In the genomic region with DNA sequence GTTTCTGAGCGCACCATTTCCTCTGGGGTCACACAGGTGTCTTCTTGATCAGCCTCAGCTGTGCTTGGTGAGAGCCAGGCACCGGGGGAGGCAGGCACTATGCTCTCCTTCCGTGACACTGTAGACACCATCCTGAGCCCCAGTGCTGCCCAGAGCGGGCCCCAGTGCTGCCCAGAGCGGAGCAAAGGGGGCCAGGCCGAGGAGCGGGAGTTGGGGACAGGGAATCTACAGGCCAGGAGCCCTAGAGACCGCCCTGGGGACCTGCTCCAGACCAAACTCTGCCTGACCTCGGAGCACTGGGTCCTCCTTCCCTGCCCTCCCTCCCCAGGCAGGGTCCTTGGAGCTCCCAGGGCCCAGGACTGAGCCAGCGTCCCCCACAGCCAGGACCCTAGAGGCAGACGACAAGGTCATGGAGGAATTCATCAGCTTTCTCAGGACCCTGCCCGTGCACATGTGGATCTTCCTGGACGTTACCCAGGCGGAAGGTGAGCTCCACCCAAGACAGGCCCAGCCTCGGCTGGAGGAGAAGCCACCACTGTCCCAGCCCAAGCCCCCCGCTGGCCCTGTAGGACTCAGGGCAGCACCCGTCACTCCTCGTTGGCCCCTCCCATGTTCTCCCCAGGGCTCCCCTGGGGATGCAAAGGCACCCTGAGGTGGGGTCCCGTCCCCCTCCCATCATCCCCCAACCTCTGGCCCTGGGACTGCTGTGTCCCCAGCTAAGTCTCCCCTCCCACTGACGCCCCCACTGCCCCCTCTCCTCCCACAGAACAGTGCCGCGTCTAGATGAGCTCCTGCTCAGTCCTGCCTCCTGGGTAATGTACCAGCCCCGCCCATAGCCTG, we compare ENCODE assay signal across 28 cellular contexts. TPM values are rescaled to one million over a fixed set of nuclear protein-coding genes. Genes with fewer than 3 reads are reported as not detected.
DNase-seq lines count a peak whose midpoint lies in the region; ATAC-seq and TF ChIP-seq lines count a peak whose summit lies in the region.
"Had no signal": no experiment of that assay in that cellular context is flagged by ENCODE, and none has a peak within 500 bp of the region (broad histone marks: within the 10 kb centered on the region; RNA-seq: fewer than 3 reads in every experiment).

No MANE protein-coding gene starts in this region.

- TF ChIP-seq CTCF in natural killer cell (IDR thresholded peaks at IDR 0.05): no peak
- no peak for TF ChIP-seq CTCF in HEK293 (tag by site-specific recombination; IDR thresholded peaks at IDR 0.05)

- no peak overlapping the region for H3K27ac ChIP-seq in HEK293 (ENCODE audit: extremely low read depth, low read depth, low read length)
- H3K27ac ChIP-seq: GM23248, Peyer's patch had no signal

- no peak overlapping the region for H3K4me3 Mint-ChIP-seq in natural killer cell treated with Interleukin-12 subunit alpha and Interleukin-12 subunit beta and Interleukin-15 and Interleukin-18, amount 100 ng/mL, for 72 hours
- H3K4me3 Mint-ChIP-seq in natural killer cell: no peak overlapping the region
- H3K4me3 Mint-ChIP-seq: CD14-positive monocyte; effector memory CD8-positive, alpha-beta T cell; HFFc6; mesothelial cell of epicardium; stimulated activated naive CD8-positive, alpha-beta T cell treated with anti-CD3 and anti-CD28 coated beads, Interleukin-15, Interleukin-2, amounts not matched to agents 100 ng/mL and 50 ng/mL, for 24 hours had no signal

- H3K4me1 ChIP-seq in HEK293 (ENCODE audit: control insufficient read depth, insufficient read depth, low read length): no peaks in the 10 kb centered on the region
- H3K4me1 ChIP-seq: Peyer's patch had no signal

- CTCF ChIA-PET in HEK293 (lab: Yijun Ruan, JAX): interaction anchor here (1.0 to 2.2 kb wide), 3 partner anchors 8 to 13 kb away, joined by 4 to 7 read pairs (median 5); no protein-coding TSS in a partner anchor

- intact Hi-C loops in natural killer cell (cut with micrococcal nuclease): no loop called here
- intact Hi-C loops in posterior vena cava (cut with DNase I): no loop called here

- peak; percentile 59 for DNase-seq in natural killer cell treated with Interleukin-12 subunit alpha and Interleukin-12 subunit beta and Interleukin-15 and Interleukin-18, amount 100 ng/mL, for 72 hours (ENCODE audit: low spot score)
- DNase-seq in natural killer cell (no peak), posterior vena cava (ENCODE audit: low spot score) (peak; percentile 64), NCI-H1436 (lab: John Stamatoyannopoulos, UW) (no peak), AG08396 (ENCODE audit: low spot score) (no peak), T-helper 9 cell (no peak)
- DNase-seq: activated CD4-positive, alpha-beta T cell treated with anti-CD3 and anti-CD28 coated beads for 4 hours; activated gamma-delta T cell; caudate nucleus; cortex of kidney; DMS79; effector memory CD8-positive, alpha-beta T cell; erythroblast; GM23248; HFFc6; NCI-H1048; NCI-H1694; NCI-H774; small intestine; stimulated activated CD4-positive, alpha-beta T cell treated with anti-CD3 and anti-CD28 coated beads, Interleukin-1b, Interleukin-23, amount 100 ng/mL, for 48 hours had no signal

- no peak overlapping the region for H3K27ac Mint-ChIP-seq in natural killer cell treated with Interleukin-12 subunit alpha and Interleukin-12 subunit beta and Interleukin-15 and Interleukin-18, amount 100 ng/mL, for 72 hours
- H3K27ac Mint-ChIP-seq in natural killer cell: no peak overlapping the region
- H3K27ac Mint-ChIP-seq: CD14-positive monocyte; effector memory CD8-positive, alpha-beta T cell; HFFc6; mesothelial cell of epicardium; stimulated activated naive CD8-positive, alpha-beta T cell treated with anti-CD3 and anti-CD28 coated beads, Interleukin-15, Interleukin-2, amounts not matched to agents 100 ng/mL and 50 ng/mL, for 24 hours had no signal

- H3K9me3 ChIP-seq in HEK293 (ENCODE audit: control insufficient read depth, insufficient read depth, low read depth, low read length): no peaks in the 10 kb centered on the region
- H3K9me3 ChIP-seq: Peyer's patch had no signal

- no peaks in the 10 kb centered on the region for H3K36me3 ChIP-seq in HEK293 (ENCODE audit: control insufficient read depth in 2 of 2, insufficient read depth in 1 of 2, low read length in 2 of 2)
- H3K36me3 ChIP-seq: Peyer's patch had no signal

- POLR2A ChIA-PET in HEK293 (lab: Yijun Ruan, JAX): interaction anchor here (1.0 kb wide), 1 partner anchor 18 kb away, joined by 7 read pairs; no protein-coding TSS in a partner anchor

- H3K4me3 ChIP-seq in HEK293 (ENCODE audit: low read depth, low read length): no peak overlapping the region
- H3K4me3 ChIP-seq: GM23248, Peyer's patch had no signal

- H3K27me3 Mint-ChIP-seq in natural killer cell treated with Interleukin-12 subunit alpha and Interleukin-12 subunit beta and Interleukin-15 and Interleukin-18, amount 100 ng/mL, for 72 hours: peaks cover 7 to 15% of the 10 kb centered on the region in 2 donors
- peaks cover 6 to 21% of the 10 kb centered on the region in 2 donors for H3K27me3 Mint-ChIP-seq in natural killer cell (ENCODE audit: low read depth in 2 of 2)

- no peaks in the 10 kb centered on the region for H3K4me1 Mint-ChIP-seq in natural killer cell treated with Interleukin-12 subunit alpha and Interleukin-12 subunit beta and Interleukin-15 and Interleukin-18, amount 100 ng/mL, for 72 hours (ENCODE audit: low read depth in 2 of 2)
- no peaks in the 10 kb centered on the region for H3K4me1 Mint-ChIP-seq in natural killer cell
- H3K4me1 Mint-ChIP-seq: CD14-positive monocyte, mesothelial cell of epicardium had no signal

- ATAC-seq in natural killer cell treated with Interleukin-12 subunit alpha and Interleukin-12 subunit beta and Interleukin-15 and Interleukin-18, amount 100 ng/mL, for 72 hours: no peak
- no peak for ATAC-seq in natural killer cell
- ATAC-seq: effector memory CD8-positive, alpha-beta T cell had no signal

- no peaks in the 10 kb centered on the region for H3K36me3 Mint-ChIP-seq in natural killer cell treated with Interleukin-12 subunit alpha and Interleukin-12 subunit beta and Interleukin-15 and Interleukin-18, amount 100 ng/mL, for 72 hours
- no peaks in the 10 kb centered on the region for H3K36me3 Mint-ChIP-seq in natural killer cell
- H3K36me3 Mint-ChIP-seq: CD14-positive monocyte, mesothelial cell of epicardium had no signal

- H3K9me3 Mint-ChIP-seq in natural killer cell treated with Interleukin-12 subunit alpha and Interleukin-12 subunit beta and Interleukin-15 and Interleukin-18, amount 100 ng/mL, for 72 hours: no peaks in the 10 kb centered on the region
- no peaks in the 10 kb centered on the region for H3K9me3 Mint-ChIP-seq in natural killer cell
- H3K9me3 Mint-ChIP-seq: effector memory CD8-positive, alpha-beta T cell; stimulated activated naive CD8-positive, alpha-beta T cell treated with anti-CD3 and anti-CD28 coated beads, Interleukin-15, Interleukin-2, amounts not matched to agents 100 ng/mL and 50 ng/mL, for 24 hours had no signal

TF ChIP-seq in HEK293, 187 proteins besides CTCF, POLR2A, EP300 and RAD21:
- TF ChIP-seq ZFHX2 (tag by site-specific recombination; conservative IDR thresholded peaks at IDR 0.05) (0 out of 2 replicates have a peak, but pooled peaks have one; percentile 19), HOXA7 (CRISPR knock-in tag; IDR thresholded peaks at IDR 0.05; ENCODE audit: borderline replicate concordance) (no peak), ZNF274 (IDR thresholded peaks at IDR 0.05; ENCODE audit: low read length) (no peak), ZNF274 (tag by site-specific recombination; IDR thresholded peaks at IDR 0.05; ENCODE audit: borderline replicate concordance) (no peak)

RNA-seq across cellular contexts. Expression of a gene that starts 30.2 kb away (rescaled TPM):
- total RNA-seq in natural killer cell treated with Interleukin-12 subunit alpha and Interleukin-12 subunit beta and Interleukin-15 and Interleukin-18, amount 100 ng/mL, for 72 hours: not detected
- total RNA-seq in natural killer cell: not detected
- not detected for total RNA-seq in posterior vena cava
- total RNA-seq: GM23248, HFFc6, HT-29, liver, mesothelial cell of epicardium, Peyer's patch, pulmonary artery endothelial cell had no signal

RNA-seq across cellular contexts. Expression of a gene that starts 45.8 kb away (rescaled TPM):
- total RNA-seq in natural killer cell treated with Interleukin-12 subunit alpha and Interleukin-12 subunit beta and Interleukin-15 and Interleukin-18, amount 100 ng/mL, for 72 hours: not detected
- total RNA-seq in natural killer cell (not detected), posterior vena cava (not detected)
- total RNA-seq: GM23248, HFFc6, HT-29, liver, mesothelial cell of epicardium, Peyer's patch, pulmonary artery endothelial cell had no signal

RNA-seq across cellular contexts. Expression of a gene that starts 47.6 kb away (rescaled TPM):
- not detected for total RNA-seq in natural killer cell treated with Interleukin-12 subunit alpha and Interleukin-12 subunit beta and Interleukin-15 and Interleukin-18, amount 100 ng/mL, for 72 hours
- not detected for total RNA-seq in natural killer cell
- total RNA-seq in posterior vena cava: not detected
- total RNA-seq: GM23248, HFFc6, HT-29, liver, mesothelial cell of epicardium, Peyer's patch, pulmonary artery endothelial cell had no signal

Comparison
In these comparisons a context has a peak if more than half of its experiments do, and no peak if none do; other contexts are left out.
1. DNase-seq: peak in natural killer cell treated with Interleukin-12 subunit alpha and Interleukin-12 subunit beta and Interleukin-15 and Interleukin-18, amount 100 ng/mL, for 72 hours (single experiment) and posterior vena cava (single experiment); none in natural killer cell (single experiment), NCI-H1436 (single experiment), AG08396 (single experiment) and T-helper 9 cell (single experiment).